8 cellular contexts compared by ENCODE assay signal in the genomic region with DNA sequence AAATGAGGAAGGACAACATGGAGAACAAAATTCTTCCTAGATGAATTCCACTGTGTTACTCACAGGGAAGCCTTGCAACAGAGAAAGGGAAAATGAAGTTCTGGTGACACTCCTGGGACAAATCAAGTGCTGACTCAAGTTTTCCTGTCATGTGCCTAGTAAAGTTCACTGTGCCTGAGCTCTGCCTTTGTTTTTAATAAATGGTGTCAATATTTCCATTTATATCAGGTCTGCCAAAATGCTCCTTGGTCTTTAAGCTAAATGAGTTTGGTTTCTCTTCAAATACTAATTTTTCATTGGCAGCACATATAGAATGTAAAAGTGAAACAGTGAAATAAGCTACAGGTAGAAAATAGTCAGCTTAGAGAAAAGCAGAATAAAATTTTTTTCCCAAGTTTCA. TPM values are rescaled to one million over a fixed set of nuclear protein-coding genes. Genes with fewer than 3 reads are reported as not detected.
A peak's percentile ranks its signal among the peaks of the same experiment; 100 is the strongest.
DNase-seq lines count a peak whose midpoint lies in the region; ATAC-seq and TF ChIP-seq lines count a peak whose summit lies in the region.
"Had no signal": no experiment of that assay in that cellular context is flagged by ENCODE, and none has a peak within 500 bp of the region (broad histone marks: within the 10 kb centered on the region; RNA-seq: fewer than 3 reads in every experiment).

No MANE protein-coding gene starts in this region.

- DNase-seq in M059J (ENCODE audit: low read depth) (peak; percentile 76), caudate nucleus (lab: John Stamatoyannopoulos, UW) (peak in 1 of 61 donors; percentile 7), left lung (no peak), mesenteric fat pad (ENCODE audit: low spot score) (no peak), NCI-H2081 treated with DMSO at 0.1 percent for 48 hours (lab: John Stamatoyannopoulos, UW) (no peak), cerebellum (ENCODE audit: low spot score) (no peak)

- TF ChIP-seq CTCF in left lung (IDR thresholded peaks at IDR 0.05) = no peak

- peaks cover 8 to 54% of the 10 kb centered on the region in 2 donors for H3K36me3 ChIP-seq in left lung
- peaks cover 6 to 8% of the 10 kb centered on the region in 2 donors for H3K36me3 ChIP-seq in stomach smooth muscle (ENCODE audit: control insufficient read depth in 2 of 2, insufficient read depth in 2 of 2, low read length in 2 of 2)

- H3K27me3 ChIP-seq in left lung = no peaks in the 10 kb centered on the region
- H3K27me3 ChIP-seq in stomach smooth muscle (ENCODE audit: control insufficient read depth in 1 of 2, insufficient read depth in 2 of 2, low read length in 2 of 2) = no peaks in the 10 kb centered on the region

- H3K9me3 ChIP-seq in left lung = no peaks in the 10 kb centered on the region
- H3K9me3 ChIP-seq in stomach smooth muscle (ENCODE audit: control insufficient read depth in 2 of 2, low read length in 2 of 2) = no peaks in the 10 kb centered on the region

- intact Hi-C loops in left lung (cut with DNase I) = loop anchor here in 1 of 2 donors (10.0 kb wide), 1 partner anchor 151 kb away; no protein-coding TSS in a partner anchor

- H3K4me3 ChIP-seq in left lung = no peak overlapping the region
- H3K4me3 ChIP-seq in stomach smooth muscle (ENCODE audit: low read length in 2 of 2) = no peak overlapping the region

- no peak overlapping the region for H3K9ac ChIP-seq in stomach smooth muscle (ENCODE audit: low read length in 2 of 2)

- H3K4me1 ChIP-seq in left lung (peaks cover 13 to 25% of the 10 kb centered on the region in 2 donors), stomach smooth muscle (ENCODE audit: control insufficient read depth, insufficient read depth, low read length) (peaks cover 15% of the 10 kb centered on the region)

- peak overlapping the region; percentile 32 for H3K27ac ChIP-seq in caudate nucleus (ENCODE audit: low read depth, low read length)
- peak overlapping the region; percentile 74 to 79 for H3K27ac ChIP-seq in left lung
- peak overlapping the region; percentile 38 for H3K27ac ChIP-seq in stomach smooth muscle (ENCODE audit: low read length)
- H3K27ac ChIP-seq: HL-60 had no signal

- peak; percentile 77 for ATAC-seq in left lung

RNA-seq across cellular contexts. Expression of gene HIGD1C, which starts 33.0 kb away (rescaled TPM):
- total RNA-seq in M059J (2014; rRNA removed; shearing (Covaris generic)) = not detected in 2 replicates
- total RNA-seq in left lung (not detected), mesenteric fat pad (not detected), cerebellum (not detected)

RNA-seq across cellular contexts. Expression of gene SLC11A2, which starts 40.9 kb away (rescaled TPM):
- total RNA-seq in M059J (2014; rRNA removed; shearing (Covaris generic)) = 13.7 and 17.9 TPM in 2 replicates
- total RNA-seq in left lung (100 to 1,000 TPM in 1 of 2 donors, 10 to 100 TPM in 1; 72.1 to 120 TPM), mesenteric fat pad (72.0 TPM), cerebellum (71.0 TPM)
